In the genomic region with DNA sequence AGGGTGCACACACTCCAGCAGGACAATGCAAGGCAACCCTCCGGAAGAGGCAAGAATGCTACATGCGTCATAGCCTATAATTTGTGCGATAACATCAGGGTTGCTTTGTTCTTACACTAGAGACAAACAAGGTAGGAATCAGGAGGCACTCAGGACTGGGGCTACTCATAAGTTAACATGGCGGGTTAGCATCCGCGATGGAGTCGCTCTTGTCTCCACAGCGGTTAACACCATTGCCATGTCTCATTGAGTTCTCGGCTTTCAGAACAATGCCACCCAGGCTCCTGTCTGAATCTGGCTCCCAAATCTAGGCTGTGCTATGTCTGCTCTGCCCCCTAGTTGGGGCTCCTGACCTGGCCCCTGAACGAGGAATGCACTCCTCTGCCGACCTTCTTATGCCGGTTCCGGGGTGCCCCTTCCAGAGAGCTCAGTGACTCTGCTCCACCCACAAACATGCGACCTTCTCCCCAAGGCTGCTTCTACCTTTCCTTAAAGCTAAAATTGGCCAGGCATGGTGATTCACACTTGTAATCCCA, we compare ENCODE assay signal across 12 cellular contexts.
"Had no signal": no experiment of that assay in that cellular context is flagged by ENCODE, and none has a peak within 500 bp of the region (broad histone marks: within the 10 kb centered on the region; RNA-seq: fewer than 3 reads in every experiment).

No MANE protein-coding gene starts in this region.

- H3K4me3 ChIP-seq: esophagus squamous epithelium, neural progenitor cell, ovary, stomach had no signal

- H3K36me3 ChIP-seq: brain microvascular endothelial cell, esophagus squamous epithelium, neural progenitor cell, ovary, stomach had no signal

- DNase-seq: activated CD4-positive, alpha-beta T cell treated with anti-CD3 and anti-CD28 coated beads, Interleukin-2, amount 10 ng/mL, durations not matched to agents 24 days and 14 days; activated T-cell treated with anti-CD3 and anti-CD28 coated beads for 4 hours; amygdala; brain microvascular endothelial cell; esophagus squamous epithelium; foreskin keratinocyte; mesendoderm; SK-N-SH; stomach; T-helper 1 cell had no signal

- H3K27me3 ChIP-seq: brain microvascular endothelial cell, ovary had no signal

- ATAC-seq: foreskin keratinocyte had no signal
